Comparison of ENCODE assay signal across 7 cellular contexts in the genomic region with DNA sequence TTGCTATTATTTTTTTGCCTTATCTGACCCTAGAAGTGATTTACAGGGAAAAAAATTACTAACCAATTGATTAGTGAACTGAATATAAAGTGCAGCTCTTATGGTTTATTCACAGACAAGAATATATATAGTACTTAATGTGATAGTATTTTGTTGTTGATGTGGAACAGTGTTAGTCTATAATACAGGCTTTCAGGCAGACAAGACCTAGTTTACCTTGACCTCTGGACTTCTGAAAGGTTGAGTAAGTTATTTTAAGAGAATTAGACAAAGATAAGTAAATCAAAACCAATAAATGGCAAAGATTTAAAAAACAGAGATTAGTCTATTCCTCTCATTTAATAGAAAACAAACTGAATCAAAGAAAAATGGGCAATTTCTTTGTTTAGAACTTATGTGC. TPM values are rescaled to one million over a fixed set of nuclear protein-coding genes. Genes with fewer than 3 reads are reported as not detected.
"Had no signal": no experiment of that assay in that cellular context is flagged by ENCODE, and none has a peak within 500 bp of the region (broad histone marks: within the 10 kb centered on the region; RNA-seq: fewer than 3 reads in every experiment).

No MANE protein-coding gene starts in this region.

- H3K4me3 Mint-ChIP-seq: GM23338, H9 had no signal

- H3K4me2 ChIP-seq: GM23338 had no signal

- H3K9me3 Mint-ChIP-seq: GM23338, H9 had no signal

- DNase-seq: H9, HCEC 1CT, IMR-90, KG1 had no signal

- H3K27ac Mint-ChIP-seq: GM23338, H9 had no signal

- H3K27ac ChIP-seq: HL-60 had no signal

- H3K4me1 Mint-ChIP-seq: GM23338, H9 had no signal

- H3K4me3 ChIP-seq: GM23338, K562 had no signal

RNA-seq across cellular contexts. Expression of a gene that starts 46.0 kb away (rescaled TPM):
- total RNA-seq: K562 had no signal
- polyA plus RNA-seq: IMR-90, K562 had no signal
